ENCODE assay signal across 18 cellular contexts in the genomic region with DNA sequence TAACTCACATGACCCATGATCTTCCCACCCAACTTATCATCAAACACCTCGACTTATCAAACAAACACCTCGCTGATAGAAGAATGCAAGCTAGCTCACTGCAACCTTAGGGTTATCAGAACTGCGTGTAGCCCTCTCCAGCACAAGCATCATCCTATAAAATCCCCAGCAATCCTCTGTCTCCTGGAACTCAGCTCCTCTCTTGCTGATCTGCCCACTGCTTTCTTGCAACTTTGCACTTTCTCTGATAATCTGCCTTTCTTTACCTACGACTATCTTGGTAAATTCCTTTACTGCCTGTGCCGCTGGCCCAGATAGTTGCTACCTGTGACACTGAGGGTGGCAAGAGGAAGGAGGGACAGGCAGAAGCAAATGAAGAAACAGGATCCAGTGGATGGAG.
A peak's percentile ranks its signal among the peaks of the same experiment; 100 is the strongest.
DNase-seq lines count a peak whose midpoint lies in the region; ATAC-seq and TF ChIP-seq lines count a peak whose summit lies in the region.
"Had no signal": no experiment of that assay in that cellular context is flagged by ENCODE, and none has a peak within 500 bp of the region (broad histone marks: within the 10 kb centered on the region; RNA-seq: fewer than 3 reads in every experiment).

No MANE protein-coding gene starts in this region.

- DNase-seq in endodermal cell (no peak), hypothalamus (lab: John Stamatoyannopoulos, UW) (no peak), ovary (no peak)
- DNase-seq: 8988T; ACHN; BE2C; C1 segment of cervical spinal cord; Caco-2; Calu3; CD4-positive, alpha-beta memory T cell; CD4-positive, CD25-positive, alpha-beta regulatory T cell; CD8-positive, alpha-beta memory T cell; DMS79 treated with DMSO at 0.1 percent for 48 hours; GF-D8 had no signal

- peaks cover 4% of the 10 kb centered on the region; the same call in 1 of the 2 replicates for H3K36me3 ChIP-seq in HUES6 (ENCODE audit: control insufficient read depth, insufficient read depth, low read length)
- H3K36me3 ChIP-seq in endodermal cell (ENCODE audit: control insufficient read depth, insufficient read depth, low read length): no peaks in the 10 kb centered on the region
- no peaks in the 10 kb centered on the region for H3K36me3 ChIP-seq in ovary
- H3K36me3 ChIP-seq: BE2C, BLaER1 had no signal

- no peak overlapping the region for H3K4me3 Mint-ChIP-seq in endodermal cell
- H3K4me3 Mint-ChIP-seq: CD14-positive monocyte; CD4-positive, CD25-positive, alpha-beta regulatory T cell; CD8-positive, alpha-beta memory T cell had no signal

- intact Hi-C loops in ovary (cut with DNase I): no loop called here

- TF ChIP-seq CTCF in endodermal cell (conservative IDR thresholded peaks at IDR 0.05): no peak
- no peak for TF ChIP-seq CTCF in ovary (IDR thresholded peaks at IDR 0.05)

- TF ChIP-seq EP300 in ovary (IDR thresholded peaks at IDR 0.05): no peak

- H3K27me3 ChIP-seq in HUES6 (ENCODE audit: control insufficient read depth, insufficient read depth, low read length): no peaks in the 10 kb centered on the region
- H3K27me3 ChIP-seq in endodermal cell (ENCODE audit: control insufficient read depth, insufficient read depth, low read length, poor library complexity, severe bottlenecking): no peaks in the 10 kb centered on the region
- H3K27me3 ChIP-seq in ovary: no peaks in the 10 kb centered on the region
- H3K27me3 ChIP-seq: BE2C, BLaER1 had no signal

- H3K4me3 ChIP-seq in HUES6 (ENCODE audit: low read depth, low read length): 0 out of 2 replicates have a peak overlapping the region, but pooled peaks have one; percentile 0
- peak overlapping the region; percentile 70 for H3K4me3 ChIP-seq in endodermal cell (ENCODE audit: low read length)
- H3K4me3 ChIP-seq in ovary: no peak overlapping the region
- H3K4me3 ChIP-seq: BLaER1 had no signal

- TF ChIP-seq POLR2A in ovary (IDR thresholded peaks at IDR 0.05): no peak

- H3K4me1 Mint-ChIP-seq in endodermal cell: peaks cover 18% of the 10 kb centered on the region
- H3K4me1 Mint-ChIP-seq: CD14-positive monocyte; CD4-positive, alpha-beta memory T cell; CD4-positive, CD25-positive, alpha-beta regulatory T cell; CD8-positive, alpha-beta memory T cell had no signal

- H3K9me3 Mint-ChIP-seq in endodermal cell: peaks cover 48% of the 10 kb centered on the region

- H3K4me1 ChIP-seq in HUES6 (ENCODE audit: control insufficient read depth, insufficient read depth, low read length): peaks cover 14% of the 10 kb centered on the region; the same call in 1 of the 2 replicates
- H3K4me1 ChIP-seq in endodermal cell (ENCODE audit: control insufficient read depth, insufficient read depth, low read length): peaks cover 4% of the 10 kb centered on the region
- H3K4me1 ChIP-seq in ovary (ENCODE audit: insufficient read depth): peaks cover 6% of the 10 kb centered on the region
- H3K4me1 ChIP-seq: BE2C, BLaER1, Caco-2 had no signal

- H3K9me3 ChIP-seq in HUES6 (ENCODE audit: control insufficient read depth, insufficient read depth, low read depth, low read length) (peaks cover 58% of the 10 kb centered on the region), endodermal cell (ENCODE audit: control insufficient read depth, low read length) (peaks cover 55% of the 10 kb centered on the region), ovary (no peaks in the 10 kb centered on the region)
- H3K9me3 ChIP-seq: BE2C, Caco-2 had no signal

- H3K9ac ChIP-seq in HUES6 (ENCODE audit: low read length): no peak overlapping the region
- no peak overlapping the region for H3K9ac ChIP-seq in endodermal cell (ENCODE audit: extremely low read depth, low read length, poor library complexity, severe bottlenecking)
- H3K9ac ChIP-seq: BLaER1 had no signal

- H3K27me3 Mint-ChIP-seq in endodermal cell (ENCODE audit: insufficient read depth): no peaks in the 10 kb centered on the region
- H3K27me3 Mint-ChIP-seq: CD4-positive, CD25-positive, alpha-beta regulatory T cell had no signal

- ATAC-seq in HG02938 (IDR thresholded peaks at IDR 0.05; ENCODE audit: unreplicated experiment): no peak

- H3K27ac ChIP-seq in HUES6 (ENCODE audit: low read depth, low read length) (peak overlapping the region; percentile 68), endodermal cell (ENCODE audit: low read depth, low read length) (no peak overlapping the region), ovary (no peak overlapping the region)
- H3K27ac ChIP-seq: BLaER1 had no signal

- H3K27ac Mint-ChIP-seq in endodermal cell: no peak overlapping the region
- H3K27ac Mint-ChIP-seq: CD14-positive monocyte; CD4-positive, alpha-beta memory T cell; CD4-positive, CD25-positive, alpha-beta regulatory T cell; CD8-positive, alpha-beta memory T cell had no signal

- H3K36me3 Mint-ChIP-seq in endodermal cell (ENCODE audit: low read depth): peaks cover 6% of the 10 kb centered on the region
- H3K36me3 Mint-ChIP-seq: CD14-positive monocyte had no signal

- WGBS in endodermal cell (ENCODE audit: insufficient coverage in 1 of 2, insufficient read length in 1 of 2), 2 experiments: 91 to 92% methylated on average over 5 of the region's 5 CpGs
- WGBS in ovary, 3 donors: 78 to 83% (median 81%) methylated on average over 5 of the region's 5 CpGs
